ENCODE assay signal across 15 cellular contexts in genomic region chr12:39682689-39683477, GRCh38.
DNase-seq lines count a peak whose midpoint lies in the region; ATAC-seq and TF ChIP-seq lines count a peak whose summit lies in the region.
"Had no signal": no experiment of that assay in that cellular context is flagged by ENCODE, and none has a peak within 500 bp of the region (broad histone marks: within the 10 kb centered on the region; RNA-seq: fewer than 3 reads in every experiment).

No MANE protein-coding gene starts in this region.

- H2AFZ ChIP-seq in ACC112 (ENCODE audit: low read length, unreplicated experiment) (peak overlapping the region; percentile 19), OCI-LY1 (ENCODE audit: low read length) (peak overlapping the region; percentile 87; the same call in 1 of the 2 replicates)

- no peaks in the 10 kb centered on the region for H3F3A ChIP-seq in OCI-LY1 (ENCODE audit: insufficient read depth, low read length)

- H3K27me3 ChIP-seq in ACC112 (ENCODE audit: insufficient read depth, low read length) (no peaks in the 10 kb centered on the region), OCI-LY1 (ENCODE audit: insufficient read depth, low read length) (no peaks in the 10 kb centered on the region), endocrine pancreas (ENCODE audit: control insufficient read depth, insufficient read depth, low read length) (no peaks in the 10 kb centered on the region)
- H3K27me3 ChIP-seq: BLaER1, cardiac muscle cell, vagina had no signal

- H3K79me2 ChIP-seq in ACC112 (ENCODE audit: control insufficient read depth, insufficient read depth, low read length, unreplicated experiment): no peaks in the 10 kb centered on the region
- no peaks in the 10 kb centered on the region for H3K79me2 ChIP-seq in OCI-LY1 (ENCODE audit: insufficient read depth, low read length)

- no peaks in the 10 kb centered on the region for H4K20me1 ChIP-seq in OCI-LY1 (ENCODE audit: insufficient read depth, low read length)
- H4K20me1 ChIP-seq: BLaER1 had no signal

- DNase-seq in effector CD8-positive, alpha-beta T cell (lab: John Stamatoyannopoulos, UW): no peak
- DNase-seq in KG1 (lab: John Stamatoyannopoulos, UW) (no peak), COR-L47 (lab: John Stamatoyannopoulos, UW) (no peak), ecto neural progenitor cell (ENCODE audit: low spot score) (no peak)
- DNase-seq: activated effector memory CD4-positive, alpha-beta T cell treated with anti-CD3 and anti-CD28 coated beads, Interleukin-2, amount 50 U/mL, for 16 hours; NCI-H1105 treated with DMSO at 0.1 percent for 48 hours; SK-N-SH; stimulated activated CD8-positive, alpha-beta memory T cell treated with anti-CD3 and anti-CD28 coated beads, Interleukin-4, amount 100 ng/mL, for 48 hours had no signal

- H3K9me2 ChIP-seq in OCI-LY1 (ENCODE audit: low read depth, low read length): no peaks in the 10 kb centered on the region
- H3K9me2 ChIP-seq: SK-N-SH had no signal

- H3K4me3 ChIP-seq in ACC112 (ENCODE audit: low read depth, low read length) (peak overlapping the region; percentile 36), OCI-LY1 (ENCODE audit: low read depth, low read length, poor library complexity, severe bottlenecking) (no peak overlapping the region), endocrine pancreas (ENCODE audit: control insufficient read depth, insufficient read depth, low read length) (peak overlapping the region; percentile 5)
- H3K4me3 ChIP-seq: BLaER1, cardiac muscle cell had no signal

- H3K4me2 ChIP-seq in OCI-LY1 (ENCODE audit: low read length): no peak overlapping the region
- H3K4me2 ChIP-seq: BLaER1, SK-N-SH had no signal

- no peak overlapping the region for H3K9ac ChIP-seq in OCI-LY1 (ENCODE audit: low read length)
- no peak overlapping the region for H3K9ac ChIP-seq in endocrine pancreas (ENCODE audit: control insufficient read depth, insufficient read depth, low read length)
- H3K9ac ChIP-seq: BLaER1, SK-N-SH had no signal

- no peaks in the 10 kb centered on the region for H3K9me3 ChIP-seq in OCI-LY1 (ENCODE audit: low read length)
- no peaks in the 10 kb centered on the region for H3K9me3 ChIP-seq in endocrine pancreas (ENCODE audit: control insufficient read depth, low read length)
- H3K9me3 ChIP-seq: BLaER1, SK-N-SH, vagina had no signal

- H3K36me3 ChIP-seq in ACC112 (ENCODE audit: insufficient read depth, low read length): no peaks in the 10 kb centered on the region
- H3K36me3 ChIP-seq in OCI-LY1 (ENCODE audit: insufficient read depth, low read length): no peaks in the 10 kb centered on the region
- H3K36me3 ChIP-seq in endocrine pancreas (ENCODE audit: control insufficient read depth, insufficient read depth, low read length): no peaks in the 10 kb centered on the region
- H3K36me3 ChIP-seq: BLaER1, cardiac muscle cell, vagina had no signal

- no peak for TF ChIP-seq CTCF in OCI-LY1 (IDR thresholded peaks at IDR 0.05; ENCODE audit: low read length)

- H3K27ac ChIP-seq in ACC112 (ENCODE audit: low read depth, low read length): no peak overlapping the region
- no peak overlapping the region for H3K27ac ChIP-seq in OCI-LY1 (ENCODE audit: low read depth, low read length, poor library complexity, severe bottlenecking)
- H3K27ac ChIP-seq: BLaER1, cardiac muscle cell, vagina had no signal

- H3K4me1 ChIP-seq in ACC112 (ENCODE audit: control insufficient read depth, insufficient read depth, low read length, unreplicated experiment) (no peaks in the 10 kb centered on the region), OCI-LY1 (ENCODE audit: insufficient read depth, low read length, severe bottlenecking) (no peaks in the 10 kb centered on the region), endocrine pancreas (ENCODE audit: control insufficient read depth, insufficient read depth, low read length) (peaks cover 3% of the 10 kb centered on the region)
- H3K4me1 ChIP-seq: vagina had no signal

- peak; percentile 78 for ATAC-seq in GM18502 (IDR thresholded peaks at IDR 0.05; ENCODE audit: poor library complexity, unreplicated experiment)
